1 cellular context compared by ENCODE assay signal in genomic region chr12:48104531-48104930, GRCh38.
TF ChIP-seq lines count a peak whose summit lies in the region.

No MANE protein-coding gene starts in this region.

TF ChIP-seq in H1, 55 proteins besides CTCF, POLR2A, EP300 and RAD21:
- TF ChIP-seq TBP (IDR thresholded peaks at IDR 0.05; ENCODE audit: low read depth, low read length): no peak
TF ChIP-seq in H1: peak in this region for 0.
